8 cellular contexts compared by ENCODE assay signal in genomic region chr17:31509095-31509804, GRCh38.
DNase-seq lines count a peak whose midpoint lies in the region; ATAC-seq and TF ChIP-seq lines count a peak whose summit lies in the region.

No MANE protein-coding gene starts in this region.

- ATAC-seq in GM21381 (IDR thresholded peaks at IDR 0.05; ENCODE audit: unreplicated experiment) (peak; percentile 23), HG03521 (IDR thresholded peaks at IDR 0.05; ENCODE audit: unreplicated experiment) (no peak)
- ATAC-seq in stimulated activated naive B cell treated with anti-CD40 and anti-IgM and Interleukin-4, amounts not matched to agents 10 μg/mL and 1 μg/mL and 100 μg/mL, for 72 hours (replicated peaks) = peak; percentile 11 to 15

- no peaks in the 10 kb centered on the region for H3K27me3 Mint-ChIP-seq in stimulated activated naive B cell treated with anti-CD40 and anti-IgM and Interleukin-4, amounts not matched to agents 10 μg/mL and 1 μg/mL and 100 μg/mL, for 72 hours

- H3K4me1 ChIP-seq in SJCRH30 = no peaks in the 10 kb centered on the region

- intact Hi-C loops in dorsolateral prefrontal cortex (cut with DNase I) = no loop called here

- no peak for TF ChIP-seq CTCF in dorsolateral prefrontal cortex (IDR thresholded peaks at IDR 0.05 in 54 of 56, conservative IDR thresholded peaks at IDR 0.05 in 2 of 56; ENCODE audit: low read depth in 1 of 56, partially characterized antibody in 56 of 56)

- H3K9me3 ChIP-seq in SJCRH30 (replicated peaks) = no peaks in the 10 kb centered on the region

- H3K4me3 ChIP-seq in Jurkat, Clone E6-1 (ENCODE audit: low read length) = peak overlapping the region; percentile 25
- peak overlapping the region in 14 of 59 donors; percentile 1 to 32 (median 12) for H3K4me3 ChIP-seq in dorsolateral prefrontal cortex
- H3K4me3 ChIP-seq in SJCRH30 = no peak overlapping the region

- H3K27ac ChIP-seq in dorsolateral prefrontal cortex (peak overlapping the region; percentile 62 to 94 (median 85)), SJCRH30 (no peak overlapping the region)

- peak overlapping the region; percentile 98 for H3K27ac Mint-ChIP-seq in stimulated activated naive B cell treated with anti-CD40 and anti-IgM and Interleukin-4, amounts not matched to agents 10 μg/mL and 1 μg/mL and 100 μg/mL, for 72 hours

- H3K4me1 Mint-ChIP-seq in stimulated activated naive B cell treated with anti-CD40 and anti-IgM and Interleukin-4, amounts not matched to agents 10 μg/mL and 1 μg/mL and 100 μg/mL, for 72 hours = peaks cover 51 to 72% of the 10 kb centered on the region in 2 donors

- no peaks in the 10 kb centered on the region for H3K9me3 Mint-ChIP-seq in stimulated activated naive B cell treated with anti-CD40 and anti-IgM and Interleukin-4, amounts not matched to agents 10 μg/mL and 1 μg/mL and 100 μg/mL, for 72 hours

- H3K36me3 Mint-ChIP-seq in stimulated activated naive B cell treated with anti-CD40 and anti-IgM and Interleukin-4, amounts not matched to agents 10 μg/mL and 1 μg/mL and 100 μg/mL, for 72 hours = peaks cover 3% of the 10 kb centered on the region in 2 donors

- H3K27me3 ChIP-seq in dorsolateral prefrontal cortex (no peaks in the 10 kb centered on the region), SJCRH30 (peaks cover 5% of the 10 kb centered on the region; the same call in 1 of the 2 replicates)

- DNase-seq in Jurkat, Clone E6-1 (ENCODE audit: low read depth, low spot score) = peak; percentile 42
- DNase-seq in dorsolateral prefrontal cortex = no peak
- no peak for DNase-seq in stimulated activated naive B cell treated with anti-CD40 and anti-IgM and Interleukin-4, amounts not matched to agents 10 μg/mL and 1 μg/mL and 100 μg/mL, for 72 hours
- no peak for DNase-seq in NCI-H146 treated with DMSO at 0.1 percent for 48 hours (lab: John Stamatoyannopoulos, UW; ENCODE audit: unreplicated experiment)
- DNase-seq in COR-L47 (lab: John Stamatoyannopoulos, UW) = no peak
- no peak for DNase-seq in SJCRH30

- no peaks in the 10 kb centered on the region for H3K36me3 ChIP-seq in SJCRH30

- peak overlapping the region; percentile 91 to 92 for H3K4me3 Mint-ChIP-seq in stimulated activated naive B cell treated with anti-CD40 and anti-IgM and Interleukin-4, amounts not matched to agents 10 μg/mL and 1 μg/mL and 100 μg/mL, for 72 hours
